8 cellular contexts compared by ENCODE assay signal in the genomic region with DNA sequence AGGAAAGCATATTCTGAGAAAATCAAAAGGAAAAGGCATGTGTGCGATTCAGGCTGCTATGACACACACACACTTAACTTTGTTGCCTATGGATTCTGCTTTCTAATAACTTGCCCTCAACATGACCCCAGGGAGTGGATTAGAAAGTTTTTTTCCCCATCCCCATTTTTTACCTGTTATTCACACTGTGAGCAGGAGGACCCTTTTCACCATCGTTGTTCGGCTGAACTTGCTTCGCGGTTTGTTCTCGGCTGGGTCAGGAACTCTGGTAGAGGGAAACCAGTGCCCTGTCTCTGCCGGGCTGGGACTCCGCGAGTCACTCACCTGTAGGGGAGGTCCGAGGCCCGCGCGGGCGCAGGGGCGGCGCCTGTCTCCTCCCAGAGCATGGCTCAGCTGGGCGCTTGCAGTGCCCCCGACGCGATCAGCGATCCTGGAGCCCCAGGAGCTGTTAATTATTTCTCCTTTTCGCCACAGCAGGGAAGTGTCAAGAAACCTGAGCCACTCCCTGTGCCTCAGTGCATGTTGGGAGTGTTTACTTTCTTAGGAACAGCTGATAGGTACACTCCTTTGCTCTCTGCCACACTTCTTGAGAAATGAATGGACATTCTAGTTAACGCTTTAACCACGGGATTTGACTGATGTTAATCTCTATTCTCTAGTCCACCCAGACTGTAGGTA. TPM values are rescaled to one million over a fixed set of nuclear protein-coding genes. Genes with fewer than 3 reads are reported as not detected.
A peak's percentile ranks its signal among the peaks of the same experiment; 100 is the strongest.
DNase-seq lines count a peak whose midpoint lies in the region; ATAC-seq and TF ChIP-seq lines count a peak whose summit lies in the region.

A gene with protein sequence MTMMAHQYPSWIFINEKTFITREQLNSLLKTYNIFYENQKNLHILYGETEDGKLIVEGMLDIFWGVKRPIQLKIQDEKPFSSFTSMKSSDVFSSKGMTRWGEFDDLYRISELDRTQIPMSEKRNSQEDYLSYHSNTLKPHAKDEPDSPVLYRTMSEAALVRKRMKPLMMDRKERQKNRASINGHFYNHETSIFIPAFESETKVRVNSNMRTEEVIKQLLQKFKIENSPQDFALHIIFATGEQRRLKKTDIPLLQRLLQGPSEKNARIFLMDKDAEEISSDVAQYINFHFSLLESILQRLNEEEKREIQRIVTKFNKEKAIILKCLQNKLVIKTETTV (minus strand): TSS at position 322 of the 678 bp plus-strand sequence. CDS start 8,641 bp downstream, outside the sequence.

- in situ Hi-C loops in Caki2 (cut with HindIII; ENCODE audit: low pct_unique_long_range_greater_than_20kb, low sequenced_read_pairs): no loop called here
- in situ Hi-C loops in mammary epithelial cell (cut with MboI; ENCODE audit: low sequenced_read_pairs in 2 of 2): no loop called here

- dilution Hi-C loops in mammary epithelial cell (cut with HindIII; ENCODE audit: low sequenced_read_pairs): no loop called here

- no peaks in the 10 kb centered on the region for H3K9me3 ChIP-seq in mammary epithelial cell (replicated peaks; ENCODE audit: insufficient read depth, low read length)
- H3K9me3 ChIP-seq in mononuclear cell (ENCODE audit: low read depth, low read length): no peaks in the 10 kb centered on the region

- 1% methylated on average over 15 of the region's 24 CpGs for WGBS in mammary epithelial cell (ENCODE audit: low coverage, missing lambda C conversion rate)

- ATAC-seq in GM19324 (IDR thresholded peaks at IDR 0.05; ENCODE audit: low FRiP score, unreplicated experiment) (peak; percentile 98), HG03196 (IDR thresholded peaks at IDR 0.05; ENCODE audit: unreplicated experiment) (peak; percentile 95)

- CTCF ChIA-PET in mammary epithelial cell (lab: Charles Lee; ENCODE audit: low non-redundant PET): interaction anchor here (0.6 to 0.7 kb wide), 3 partner anchors 31 to 491 kb away, joined by 3 to 11 read pairs (median 5); no protein-coding TSS in a partner anchor

- TF ChIP-seq CTCF in mammary epithelial cell (conservative IDR thresholded peaks at IDR 0.05 in 1 of 2, IDR thresholded peaks at IDR 0.05 in 1 of 2; ENCODE audit: extremely low read depth in 1 of 2, insufficient read depth in 1 of 2, low read depth in 1 of 2, low read length in 2 of 2): peak in 1 of 2 donors; percentile 25

- H3K9ac ChIP-seq in mammary epithelial cell (ENCODE audit: insufficient read depth, low read length): peak within 1 kb of the TSS; percentile 85

- no TSS peak for BruUV-seq in mammary epithelial cell (replicated peaks; lab: Mats Ljungman, UMichigan)

- no peaks in the 10 kb centered on the region for H3K27me3 ChIP-seq in mammary epithelial cell (ENCODE audit: insufficient read depth, low read length)
- peaks cover 12% of the 10 kb centered on the region for H3K27me3 ChIP-seq in mononuclear cell (ENCODE audit: insufficient read depth, low read length)

- DNase-seq in Caki2 (ENCODE audit: low read depth) (peak; percentile 89), NCI-H748 treated with DMSO at 0.1 percent for 48 hours (lab: John Stamatoyannopoulos, UW) (peak; percentile 59), mammary epithelial cell (peak; percentile 91), NCI-H1694 treated with DMSO at 0.1 percent for 48 hours (lab: John Stamatoyannopoulos, UW) (no peak), hippocampal formation (lab: John Stamatoyannopoulos, UW) (no peak)

- no peaks in the 10 kb centered on the region for H4K20me1 ChIP-seq in mammary epithelial cell (ENCODE audit: insufficient read depth, low read length)

- H3K4me1 ChIP-seq in mammary epithelial cell (ENCODE audit: insufficient read depth, low read length) (peaks cover 35% of the 10 kb centered on the region), mononuclear cell (ENCODE audit: insufficient read depth, low read length) (peaks cover 8% of the 10 kb centered on the region)

- no peaks in the 10 kb centered on the region for H3K36me3 ChIP-seq in mammary epithelial cell (ENCODE audit: insufficient read depth, low read length)

- H2AFZ ChIP-seq in mammary epithelial cell (ENCODE audit: low read depth, low read length): peak within 1 kb of the TSS; percentile 93

- H3K4me3 ChIP-seq in mammary epithelial cell (replicated peaks in 1 of 3; ENCODE audit: insufficient read depth in 1 of 3, low read depth in 2 of 3, low read length in 3 of 3) (peak within 1 kb of the TSS; percentile 62 to 84 (median 68)), mononuclear cell (ENCODE audit: low read length) (peak within 1 kb of the TSS; percentile 0)

- H3K27ac ChIP-seq in mammary epithelial cell (ENCODE audit: insufficient read depth, low read depth, low read length): peak within 1 kb of the TSS; percentile 77

- H3K79me2 ChIP-seq in mammary epithelial cell (ENCODE audit: insufficient read depth, low read length): peaks cover 24% of the 10 kb centered on the region

- intact Hi-C loops in mammary epithelial cell (cut with micrococcal nuclease): loop anchor here (1.0 kb wide), 4 partner anchors 27 to 47 kb away; no protein-coding TSS in a partner anchor

- H3K4me2 ChIP-seq in mammary epithelial cell (ENCODE audit: insufficient read depth, low read depth, low read length): peak within 1 kb of the TSS; percentile 93

RNA-seq across cellular contexts. Expression of the gene that starts here (rescaled TPM):
- 0.52 and 1.0 TPM in 2 replicates for total RNA-seq in Caki2 (2014; rRNA removed; shearing (Covaris generic); ENCODE audit: low replicate concordance)
- 10 to 100 TPM; 35.3 to 84.2 TPM for total RNA-seq in mammary epithelial cell
- 6.2 TPM for polyA plus RNA-seq in mammary epithelial cell
- 6.8 TPM for polyA minus RNA-seq in mammary epithelial cell
- total RNA-seq in mononuclear cell: 0.10 TPM

Comparison
In these comparisons a context has a peak if more than half of its experiments do, and no peak if none do; other contexts are left out.
1. RNA of the gene that starts here (total RNA-seq): 35.3 to 84.2 TPM in mammary epithelial cell; 0.52 to 1.0 TPM in Caki2 and 0.10 TPM in mononuclear cell (single experiment); every median in the first group is over 10 times any median in the second.
2. DNase-seq: peak in Caki2 (single experiment), NCI-H748 treated with DMSO at 0.1 percent for 48 hours (single experiment) and mammary epithelial cell (single experiment); none in NCI-H1694 treated with DMSO at 0.1 percent for 48 hours (single experiment) and hippocampal formation (0 of 2).